8 cellular contexts compared by ENCODE assay signal in the genomic region with DNA sequence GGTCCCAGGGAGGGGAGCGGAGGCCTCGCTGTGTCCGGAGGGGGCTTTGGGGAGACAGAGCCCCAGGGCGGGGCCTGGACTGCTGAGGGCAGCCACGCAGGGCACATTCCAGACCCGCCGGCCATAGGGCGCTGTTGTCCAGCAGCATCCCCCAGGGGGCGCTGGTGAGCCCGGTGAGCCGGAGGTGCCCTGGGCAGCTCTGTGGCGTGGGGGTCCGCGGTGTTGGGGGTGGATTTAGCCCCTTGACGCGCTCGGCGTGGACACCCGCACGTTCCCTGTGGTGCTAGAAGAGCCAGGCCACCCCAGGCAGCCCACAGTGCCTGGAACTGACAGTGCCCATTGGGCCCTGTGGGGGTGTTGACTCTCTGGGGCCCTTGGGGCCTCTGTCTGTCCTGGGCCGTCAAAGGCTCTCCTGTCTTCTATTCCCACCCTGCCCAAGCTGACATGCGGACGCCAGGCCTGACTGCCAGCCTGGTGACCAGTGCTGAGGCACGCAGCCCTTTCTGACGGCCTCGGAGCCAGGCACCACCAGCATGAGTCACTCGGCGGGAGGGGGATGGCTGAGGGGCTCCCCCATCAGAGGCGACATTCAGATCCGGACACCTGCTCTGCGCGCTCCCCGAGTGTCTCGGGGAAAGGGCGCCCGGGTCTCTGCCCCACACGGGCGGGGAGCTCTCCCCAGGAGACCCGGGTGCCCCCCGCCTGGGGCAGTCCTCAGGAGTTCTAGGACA. TPM values are rescaled to one million over a fixed set of nuclear protein-coding genes. Genes with fewer than 3 reads are reported as not detected.
A peak's percentile ranks its signal among the peaks of the same experiment; 100 is the strongest.
DNase-seq lines count a peak whose midpoint lies in the region; ATAC-seq and TF ChIP-seq lines count a peak whose summit lies in the region.

No MANE protein-coding gene starts in this region.

- H3K27me3 ChIP-seq in heart right ventricle, result peaks cover 0 to 25% (median 0%) of the 10 kb centered on the region in 7 donors
- no peaks in the 10 kb centered on the region for H3K27me3 ChIP-seq in gastrocnemius medialis

- DNase-seq in AG10803 (ENCODE audit: low read depth) (peak; percentile 23), HuH-7 (ENCODE audit: low spot score) (peak; percentile 70), heart right ventricle (no peak), gastrocnemius medialis (no peak), NCI-H1105 (lab: John Stamatoyannopoulos, UW) (no peak), MV-4-11 (lab: John Stamatoyannopoulos, UW) (no peak), NCI-H510A (lab: John Stamatoyannopoulos, UW) (no peak)
- DNase-seq in activated gamma-delta T cell treated with anti-CD3 and anti-CD28 coated beads, Interleukin-2, amount 50 U/mL, for 16 hours (ENCODE audit: low read depth), result peak; percentile 25

- intact Hi-C loops in heart right ventricle (cut with DNase I) (loop anchor here in 1 of 10 donors (2.0 kb wide), 1 partner anchor 234 kb away; no protein-coding TSS in a partner anchor), gastrocnemius medialis (cut with DNase I; ENCODE audit: low total_unique reads) (no loop called here)

- in situ Hi-C loops in gastrocnemius medialis (cut with MboI; ENCODE audit: low sequenced_read_pairs in 4 of 4), result loop anchor here in 3 of 4 donors (5.0 to 10.0 kb wide), 2 partner anchors 236 to 238 kb away; no protein-coding TSS in a partner anchor

- ATAC-seq in heart right ventricle (peak in 2 of 8 donors; percentile 12 to 13), gastrocnemius medialis (no peak)

- H3K27ac ChIP-seq in heart right ventricle (no peak overlapping the region), gastrocnemius medialis (no peak overlapping the region)

- H3K36me3 ChIP-seq in heart right ventricle, result peaks cover 0 to 26% (median 0%) of the 10 kb centered on the region in 9 donors
- H3K36me3 ChIP-seq in gastrocnemius medialis, result peaks cover 0 to 11% of the 10 kb centered on the region in 2 donors

- no peak for TF ChIP-seq POLR2A in gastrocnemius medialis (IDR thresholded peaks at IDR 0.05)

- peaks cover 21 to 37% (median 32%) of the 10 kb centered on the region in 9 donors for H3K4me1 ChIP-seq in heart right ventricle
- peaks cover 30 to 32% of the 10 kb centered on the region in 2 donors for H3K4me1 ChIP-seq in gastrocnemius medialis

- TF ChIP-seq CTCF in AG10803 (conservative IDR thresholded peaks at IDR 0.05; ENCODE audit: low read length) (peak; percentile 54), heart right ventricle (IDR thresholded peaks at IDR 0.05) (peak; percentile 26 to 76 (median 68)), gastrocnemius medialis (IDR thresholded peaks at IDR 0.05 in 4 of 5, conservative IDR thresholded peaks at IDR 0.05 in 1 of 5) (peak; percentile 51 to 73 (median 60))

- WGBS in heart right ventricle, 2 donors, result 53 to 63% methylated on average over 40 of the region's 40 CpGs

- no peak overlapping the region for H3K4me3 ChIP-seq in AG10803 (ENCODE audit: low read length)
- no peak overlapping the region for H3K4me3 ChIP-seq in heart right ventricle
- H3K4me3 ChIP-seq in gastrocnemius medialis, result no peak overlapping the region

- no peaks in the 10 kb centered on the region for H3K9me3 ChIP-seq in heart right ventricle
- no peaks in the 10 kb centered on the region for H3K9me3 ChIP-seq in gastrocnemius medialis

RNA-seq across cellular contexts. Expression of a gene that starts 23.9 kb away (rescaled TPM):
- total RNA-seq in heart right ventricle, result 10 to 100 TPM in 7 of 10 donors, 1 to 10 TPM in 3; 9.7 to 50.6 (median 12.9) TPM
- polyA plus RNA-seq in heart right ventricle, result 1 to 10 TPM; 4.6 to 5.9 TPM
- total RNA-seq in gastrocnemius medialis, result 1 to 10 TPM; 2.4 to 8.7 (median 3.2) TPM

RNA-seq across cellular contexts. Expression of a gene that starts 57.1 kb away (rescaled TPM):
- 1 to 10 TPM in 7 of 10 donors, under 1 TPM in 3; 0.66 to 2.0 (median 1.4) TPM for total RNA-seq in heart right ventricle
- 1 to 10 TPM; 1.3 to 2.4 TPM for polyA plus RNA-seq in heart right ventricle
- under 1 TPM in 3 of 4 donors, not detected in 1; 0.36 to 0.56 (median 0.40) TPM for total RNA-seq in gastrocnemius medialis

Comparison
In these comparisons a context has a peak if more than half of its experiments do, and no peak if none do; other contexts are left out.
1. DNase-seq: peak in AG10803 (single experiment), HuH-7 (single experiment) and activated gamma-delta T cell treated with anti-CD3 and anti-CD28 coated beads, Interleukin-2, amount 50 U/mL, for 16 hours (single experiment); none in heart right ventricle (0 of 2), gastrocnemius medialis (0 of 2), NCI-H1105 (single experiment), MV-4-11 (single experiment) and NCI-H510A (single experiment).
2. Peak in every context shown above with its lines, with median percentiles within 50 percentile points of each other: CTCF ChIP-seq.